ENCODE assay signal across 1 cellular context in genomic region chr19:3243851-3244700, GRCh38.
TF ChIP-seq lines count a peak whose summit lies in the region.

No MANE protein-coding gene starts in this region.

TF ChIP-seq in A549, 52 proteins besides CTCF, POLR2A, EP300 and RAD21 (continued from another document):
- TF ChIP-seq BCL3 (IDR thresholded peaks at IDR 0.05): no peak
- TF ChIP-seq FOSB (CRISPR knock-in tag; IDR thresholded peaks at IDR 0.05): no peak
- TF ChIP-seq EHMT2 (IDR thresholded peaks at IDR 0.05; ENCODE audit: low read depth): peak; percentile 83; the same call in 1 of the 2 replicates
- TF ChIP-seq, protein P1, sequence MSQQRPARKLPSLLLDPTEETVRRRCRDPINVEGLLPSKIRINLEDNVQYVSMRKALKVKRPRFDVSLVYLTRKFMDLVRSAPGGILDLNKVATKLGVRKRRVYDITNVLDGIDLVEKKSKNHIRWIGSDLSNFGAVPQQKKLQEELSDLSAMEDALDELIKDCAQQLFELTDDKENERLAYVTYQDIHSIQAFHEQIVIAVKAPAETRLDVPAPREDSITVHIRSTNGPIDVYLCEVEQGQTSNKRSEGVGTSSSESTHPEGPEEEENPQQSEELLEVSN (IDR thresholded peaks at IDR 0.05; ENCODE audit: borderline replicate concordance, low read depth): no peak
- no peak for TF ChIP-seq HOXB5 (CRISPR knock-in tag; IDR thresholded peaks at IDR 0.05)
- TF ChIP-seq CEBPB (IDR thresholded peaks at IDR 0.05): no peak
- no peak for TF ChIP-seq JUNB (IDR thresholded peaks at IDR 0.05)
- TF ChIP-seq, protein P2, sequence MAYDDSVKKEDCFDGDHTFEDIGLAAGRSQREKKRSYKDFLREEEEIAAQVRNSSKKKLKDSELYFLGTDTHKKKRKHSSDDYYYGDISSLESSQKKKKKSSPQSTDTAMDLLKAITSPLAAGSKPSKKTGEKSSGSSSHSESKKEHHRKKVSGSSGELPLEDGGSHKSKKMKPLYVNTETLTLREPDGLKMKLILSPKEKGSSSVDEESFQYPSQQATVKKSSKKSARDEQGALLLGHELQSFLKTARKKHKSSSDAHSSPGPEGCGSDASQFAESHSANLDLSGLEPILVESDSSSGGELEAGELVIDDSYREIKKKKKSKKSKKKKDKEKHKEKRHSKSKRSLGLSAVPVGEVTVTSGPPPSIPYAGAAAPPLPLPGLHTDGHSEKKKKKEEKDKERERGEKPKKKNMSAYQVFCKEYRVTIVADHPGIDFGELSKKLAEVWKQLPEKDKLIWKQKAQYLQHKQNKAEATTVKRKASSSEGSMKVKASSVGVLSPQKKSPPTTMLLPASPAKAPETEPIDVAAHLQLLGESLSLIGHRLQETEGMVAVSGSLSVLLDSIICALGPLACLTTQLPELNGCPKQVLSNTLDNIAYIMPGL (CRISPR knock-in tag; IDR thresholded peaks at IDR 0.05; ENCODE audit: borderline replicate concordance): no peak
- no peak for TF ChIP-seq MYC (IDR thresholded peaks at IDR 0.05; ENCODE audit: borderline replicate concordance, low read length)
